In the genomic region with DNA sequence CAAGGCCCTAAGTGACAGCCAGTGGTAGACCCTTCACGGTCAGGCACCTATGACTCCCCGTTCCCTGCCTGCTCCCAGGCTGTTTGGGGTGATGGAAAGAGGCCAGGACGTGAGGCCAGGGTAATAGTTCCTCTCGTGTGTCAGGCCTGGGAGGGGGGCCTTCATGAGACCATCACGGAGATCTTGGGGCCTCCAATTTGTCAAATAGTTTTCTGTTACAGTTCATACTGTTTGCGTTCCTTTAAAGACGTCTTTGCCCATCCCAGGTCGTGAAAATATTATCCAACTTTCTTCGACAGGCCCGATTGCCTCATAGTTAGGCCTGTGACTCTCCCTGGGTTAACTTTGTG, we compare ENCODE assay signal across 16 cellular contexts.
"Had no signal": no experiment of that assay in that cellular context is flagged by ENCODE, and none has a peak within 500 bp of the region (broad histone marks: within the 10 kb centered on the region; RNA-seq: fewer than 3 reads in every experiment).

No MANE protein-coding gene starts in this region.

- DNase-seq: activated CD4-positive, alpha-beta T cell treated with anti-CD3 and anti-CD28 coated beads, Interleukin-2, amount 50 U/mL, for 4 hours; activated naive CD4-positive, alpha-beta T cell; activated T-cell treated with anti-CD3 and anti-CD28 coated beads, Interleukin-2, amount 50 U/mL, for 72 hours; foreskin fibroblast; hippocampal formation; left cardiac atrium; mesenchymal stem cell; retina; T-helper 2 cell; trophoblast cell had no signal

- ATAC-seq: activated naive CD4-positive, alpha-beta T cell treated with anti-CD3 and anti-CD28 coated beads, Interleukin-2, amount 50 U/mL, for 72 hours; activated T-cell treated with anti-CD3 and anti-CD28 coated beads, Interleukin-2, amount 50 U/mL, for 72 hours; pancreas; stimulated activated effector memory CD8-positive, alpha-beta T cell treated with anti-CD3 and anti-CD28 coated beads, Interleukin-12 subunit alpha, Interleukin-12 subunit beta, amount 100 ng/mL, for 72 hours had no signal

- H3K4me3 Mint-ChIP-seq: activated B cell treated with CpG ODN at 0.5 μM for 24 hours; activated T-cell treated with anti-CD3 and anti-CD28 coated beads, Interleukin-2, amount 50 U/mL, for 72 hours; nephron; stimulated activated effector memory CD8-positive, alpha-beta T cell treated with anti-CD3 and anti-CD28 coated beads, Interleukin-12 subunit alpha, Interleukin-12 subunit beta, amount 100 ng/mL, for 72 hours; stimulated activated naive CD8-positive, alpha-beta T cell treated with anti-CD3 and anti-CD28 coated beads, Interleukin-15, Interleukin-2, amounts not matched to agents 100 ng/mL and 50 ng/mL, for 24 hours had no signal

- H3K4me1 Mint-ChIP-seq: activated B cell treated with CpG ODN at 0.5 μM for 24 hours; stimulated activated effector memory CD8-positive, alpha-beta T cell treated with anti-CD3 and anti-CD28 coated beads, Interleukin-12 subunit alpha, Interleukin-12 subunit beta, amount 100 ng/mL, for 72 hours had no signal

- H3K27me3 Mint-ChIP-seq: activated B cell treated with CpG ODN at 0.5 μM for 24 hours; stimulated activated naive CD8-positive, alpha-beta T cell treated with anti-CD3 and anti-CD28 coated beads, Interleukin-15, Interleukin-2, amounts not matched to agents 100 ng/mL and 50 ng/mL, for 24 hours had no signal

- H3K27ac Mint-ChIP-seq: activated B cell treated with CpG ODN at 0.5 μM for 24 hours; activated naive CD4-positive, alpha-beta T cell treated with anti-CD3 and anti-CD28 coated beads, Interleukin-2, amount 50 U/mL, for 72 hours; activated T-cell treated with anti-CD3 and anti-CD28 coated beads, Interleukin-2, amount 50 U/mL, for 72 hours; stimulated activated effector memory CD8-positive, alpha-beta T cell treated with anti-CD3 and anti-CD28 coated beads, Interleukin-12 subunit alpha, Interleukin-12 subunit beta, amount 100 ng/mL, for 72 hours; stimulated activated naive CD8-positive, alpha-beta T cell treated with anti-CD3 and anti-CD28 coated beads, Interleukin-15, Interleukin-2, amounts not matched to agents 100 ng/mL and 50 ng/mL, for 24 hours had no signal

- H3K36me3 Mint-ChIP-seq: activated naive CD4-positive, alpha-beta T cell treated with anti-CD3 and anti-CD28 coated beads, Interleukin-2, amount 50 U/mL, for 72 hours; stimulated activated effector memory CD8-positive, alpha-beta T cell treated with anti-CD3 and anti-CD28 coated beads, Interleukin-12 subunit alpha, Interleukin-12 subunit beta, amount 100 ng/mL, for 72 hours had no signal

- H3K9me3 Mint-ChIP-seq: activated naive CD4-positive, alpha-beta T cell treated with anti-CD3 and anti-CD28 coated beads, Interleukin-2, amount 50 U/mL, for 72 hours; activated T-cell treated with anti-CD3 and anti-CD28 coated beads, Interleukin-2, amount 50 U/mL, for 72 hours; stimulated activated effector memory CD8-positive, alpha-beta T cell treated with anti-CD3 and anti-CD28 coated beads, Interleukin-12 subunit alpha, Interleukin-12 subunit beta, amount 100 ng/mL, for 72 hours; stimulated activated naive CD8-positive, alpha-beta T cell treated with anti-CD3 and anti-CD28 coated beads, Interleukin-15, Interleukin-2, amounts not matched to agents 100 ng/mL and 50 ng/mL, for 24 hours had no signal
